Comparison of ENCODE assay signal across 16 cellular contexts in the genomic region with DNA sequence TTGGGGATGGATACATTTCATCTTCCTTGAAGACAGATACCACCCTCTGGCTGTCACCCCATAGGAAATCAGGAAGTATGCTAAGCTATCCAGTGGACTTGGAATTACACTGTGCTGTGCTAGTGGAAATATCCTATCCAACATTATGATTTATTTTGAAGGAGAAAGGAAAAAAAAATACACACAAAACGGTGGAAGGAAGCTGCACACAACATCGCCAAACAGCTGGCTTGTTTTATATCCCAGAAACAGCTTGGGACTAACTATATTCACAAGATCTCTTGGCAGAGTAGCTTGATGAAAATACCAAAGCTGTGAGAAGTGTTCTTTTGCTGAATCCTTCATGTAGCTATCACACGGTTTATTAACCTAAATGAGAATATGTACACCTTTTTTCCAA.
DNase-seq lines count a peak whose midpoint lies in the region; ATAC-seq and FAIRE-seq lines count a peak whose summit lies in the region.
"Had no signal": no experiment of that assay in that cellular context is flagged by ENCODE, and none has a peak within 500 bp of the region (broad histone marks: within the 10 kb centered on the region; RNA-seq: fewer than 3 reads in every experiment).

No MANE protein-coding gene starts in this region.

- no peaks in the 10 kb centered on the region for H3K9me3 Mint-ChIP-seq in naive thymus-derived CD8-positive, alpha-beta T cell
- H3K9me3 Mint-ChIP-seq: stimulated activated naive B cell treated with anti-CD40 and anti-IgM and Interleukin-4, amounts not matched to agents 10 μg/mL and 1 μg/mL and 100 μg/mL, for 72 hours had no signal

- H3K27me3 Mint-ChIP-seq in naive thymus-derived CD8-positive, alpha-beta T cell = peaks cover 0 to 4% (median 3%) of the 10 kb centered on the region in 5 donors
- H3K27me3 Mint-ChIP-seq: progenitor cell of endocrine pancreas; stimulated activated naive B cell treated with anti-CD40 and anti-IgM and Interleukin-4, amounts not matched to agents 10 μg/mL and 1 μg/mL and 100 μg/mL, for 72 hours had no signal

- DNase-seq in Right ventricle myocardium inferior (ENCODE audit: missing footprints) = no peak
- DNase-seq in cardiac septum (ENCODE audit: low spot score) = no peak
- no peak for DNase-seq in left cardiac atrium
- DNase-seq in sciatic nerve (ENCODE audit: low spot score) = no peak
- DNase-seq in RPMI8226 = no peak
- no peak for DNase-seq in naive thymus-derived CD8-positive, alpha-beta T cell
- no peak for DNase-seq in urothelium cell line (ENCODE audit: low spot score)
- DNase-seq: activated CD8-positive, alpha-beta T cell treated with anti-CD3 and anti-CD28 coated beads, Interleukin-2, amount 10 ng/mL, durations not matched to agents 7 days and 5 days; central memory CD4-positive, alpha-beta T cell; H7; Karpas-422; NCI-H187 treated with DMSO at 0.1 percent for 48 hours; stimulated activated naive B cell treated with anti-CD40 and anti-IgM and Interleukin-4, amounts not matched to agents 10 μg/mL and 1 μg/mL and 100 μg/mL, for 72 hours; T1000 had no signal

- intact Hi-C loops in Right ventricle myocardium inferior (cut with DNase I) (loop anchor here (5.0 kb wide), 1 partner anchor 37 kb away; no protein-coding TSS in a partner anchor), cardiac septum (cut with DNase I) (no loop called here), left cardiac atrium (cut with DNase I) (no loop called here), sciatic nerve (cut with DNase I) (no loop called here)

- POLR2A ChIA-PET in naive thymus-derived CD8-positive, alpha-beta T cell (lab: Charles Lee) = no interaction called here

- ATAC-seq in Right ventricle myocardium inferior (peak; percentile 70), left cardiac atrium (peak; percentile 55 to 80), sciatic nerve (peak; percentile 86), GM18511 (IDR thresholded peaks at IDR 0.05; ENCODE audit: unreplicated experiment) (no peak)
- ATAC-seq in naive thymus-derived CD8-positive, alpha-beta T cell = no peak
- ATAC-seq: activated CD8-positive, alpha-beta T cell treated with anti-CD3 and anti-CD28 coated beads, Interleukin-2, amount 10 ng/mL, durations not matched to agents 7 days and 5 days; stimulated activated naive B cell treated with anti-CD40 and anti-IgM and Interleukin-4, amounts not matched to agents 10 μg/mL and 1 μg/mL and 100 μg/mL, for 72 hours had no signal

- H3K36me3 Mint-ChIP-seq in naive thymus-derived CD8-positive, alpha-beta T cell = no peaks in the 10 kb centered on the region
- H3K36me3 Mint-ChIP-seq: stimulated activated naive B cell treated with anti-CD40 and anti-IgM and Interleukin-4, amounts not matched to agents 10 μg/mL and 1 μg/mL and 100 μg/mL, for 72 hours had no signal

- no peaks in the 10 kb centered on the region for H3K4me1 Mint-ChIP-seq in naive thymus-derived CD8-positive, alpha-beta T cell
- H3K4me1 Mint-ChIP-seq: stimulated activated naive B cell treated with anti-CD40 and anti-IgM and Interleukin-4, amounts not matched to agents 10 μg/mL and 1 μg/mL and 100 μg/mL, for 72 hours had no signal

- no peak overlapping the region for H3K27ac Mint-ChIP-seq in naive thymus-derived CD8-positive, alpha-beta T cell
- H3K27ac Mint-ChIP-seq: activated CD8-positive, alpha-beta T cell treated with anti-CD3 and anti-CD28 coated beads, Interleukin-2, amount 10 ng/mL, durations not matched to agents 7 days and 5 days; progenitor cell of endocrine pancreas; stimulated activated naive B cell treated with anti-CD40 and anti-IgM and Interleukin-4, amounts not matched to agents 10 μg/mL and 1 μg/mL and 100 μg/mL, for 72 hours had no signal

- FAIRE-seq in urothelium cell line (lab: Jason Lieb, UNC) = no peak

- H3K4me3 Mint-ChIP-seq in naive thymus-derived CD8-positive, alpha-beta T cell = no peak overlapping the region
- H3K4me3 Mint-ChIP-seq: activated CD8-positive, alpha-beta T cell treated with anti-CD3 and anti-CD28 coated beads, Interleukin-2, amount 10 ng/mL, durations not matched to agents 7 days and 5 days; stimulated activated naive B cell treated with anti-CD40 and anti-IgM and Interleukin-4, amounts not matched to agents 10 μg/mL and 1 μg/mL and 100 μg/mL, for 72 hours had no signal

Comparison
In these comparisons a context has a peak if more than half of its experiments do, and no peak if none do; other contexts are left out.
1. ATAC-seq: peak in Right ventricle myocardium inferior (single experiment), left cardiac atrium (2 of 2) and sciatic nerve (single experiment); none in GM18511 (single experiment) and naive thymus-derived CD8-positive, alpha-beta T cell (0 of 2).